In genomic region chr5:915946-916345, GRCh38 we compare ENCODE assay signal across 14 cellular contexts. TPM values are rescaled to one million over a fixed set of nuclear protein-coding genes. Genes with fewer than 3 reads are reported as not detected.
DNase-seq lines count a peak whose midpoint lies in the region; ATAC-seq and TF ChIP-seq lines count a peak whose summit lies in the region.
"Had no signal": no experiment of that assay in that cellular context is flagged by ENCODE, and none has a peak within 500 bp of the region (broad histone marks: within the 10 kb centered on the region; RNA-seq: fewer than 3 reads in every experiment).

No MANE protein-coding gene starts in this region.

- no peak overlapping the region for H2AK5ac ChIP-seq in trophoblast cell (ENCODE audit: low read length)

- no peak overlapping the region for H2BK12ac ChIP-seq in trophoblast cell (ENCODE audit: low read length)

- H3K4me1 ChIP-seq in BLaER1 (peaks cover 2% of the 10 kb centered on the region), trophoblast cell (ENCODE audit: control insufficient read depth in 1 of 2, insufficient read depth in 2 of 2, low read length in 2 of 2) (peaks cover 0 to 4% of the 10 kb centered on the region in 2 experiments), spleen (no peaks in the 10 kb centered on the region)

- H3K4me3 ChIP-seq in BLaER1 (no peak overlapping the region), trophoblast cell (ENCODE audit: low read depth, low read length) (no peak overlapping the region), spleen (no peak overlapping the region)
- H3K4me3 ChIP-seq: BLaER1 treated with 17β-estradiol and CSF1 and Interleukin-3, amounts not matched to agents 10 nM and 100 nM; GM23338 had no signal

- no peak for TF ChIP-seq CTCF in spleen (IDR thresholded peaks at IDR 0.05 in 8 of 11, conservative IDR thresholded peaks at IDR 0.05 in 3 of 11)

- no CpG with 5 or more reads among the region's 12 CpGs for WGBS in trophoblast cell (ENCODE audit: extremely low coverage, insufficient coverage, insufficient read length)
- 90 to 98% (median 95%) methylated on average over 5 to 12 of the region's 12 CpGs for WGBS in spleen, 5 donors

- no peak overlapping the region for H3K18ac ChIP-seq in trophoblast cell (ENCODE audit: low read length)

- no peak overlapping the region for H3K14ac ChIP-seq in trophoblast cell (ENCODE audit: low read length)

- H3K4me2 ChIP-seq in BLaER1 (no peak overlapping the region), trophoblast cell (ENCODE audit: low read length) (no peak overlapping the region)
- H3K4me2 ChIP-seq: BLaER1 treated with 17β-estradiol and CSF1 and Interleukin-3, amounts not matched to agents 10 nM and 100 nM; GM23338 had no signal

- intact Hi-C loops in spleen (cut with DNase I; ENCODE audit: low total_unique reads): no loop called here

- TF ChIP-seq POLR2A in spleen (IDR thresholded peaks at IDR 0.05): no peak

- H2BK5ac ChIP-seq in trophoblast cell (ENCODE audit: low read depth, low read length, poor library complexity): no peak overlapping the region

- no peak overlapping the region for H3K4ac ChIP-seq in trophoblast cell (ENCODE audit: low read depth, low read length)

- H3K79me2 ChIP-seq in trophoblast cell (ENCODE audit: control insufficient read depth, insufficient read depth, low read length, poor library complexity): no peaks in the 10 kb centered on the region

- H3K9me3 ChIP-seq in BLaER1 (no peaks in the 10 kb centered on the region), trophoblast cell (ENCODE audit: insufficient read depth, low read depth, low read length) (no peaks in the 10 kb centered on the region), spleen (no peaks in the 10 kb centered on the region)
- H3K9me3 ChIP-seq: BLaER1 treated with 17β-estradiol and CSF1 and Interleukin-3, amounts not matched to agents 10 nM and 100 nM had no signal

- no peak overlapping the region for H4K8ac ChIP-seq in trophoblast cell (ENCODE audit: low read depth, low read length)

- H3K9ac ChIP-seq in BLaER1: 0 out of 2 replicates have a peak overlapping the region, but pooled peaks have one; percentile 1
- peak overlapping the region; percentile 44 for H3K9ac ChIP-seq in trophoblast cell (ENCODE audit: low read length)
- H3K9ac ChIP-seq: BLaER1 treated with 17β-estradiol and CSF1 and Interleukin-3, amounts not matched to agents 10 nM and 100 nM had no signal

- peaks cover 6% of the 10 kb centered on the region; the same call in 1 of the 2 replicates for H4K20me1 ChIP-seq in BLaER1

- DNase-seq in left lobe of liver (ENCODE audit: low spot score): peak; percentile 24
- DNase-seq in trophoblast cell: no peak
- peak; percentile 45 for DNase-seq in spleen
- DNase-seq in NCI-H2196 treated with DMSO at 0.1 percent for 48 hours (lab: John Stamatoyannopoulos, UW; ENCODE audit: unreplicated experiment): no peak
- no peak for DNase-seq in DMS 273 treated with DMSO at 0.1 percent for 48 hours (lab: John Stamatoyannopoulos, UW)
- DNase-seq: 8988T; Calu3; CD8-positive, alpha-beta T cell; HCEC 1CT had no signal

- peaks cover 73% of the 10 kb centered on the region for H3K36me3 ChIP-seq in BLaER1
- H3K36me3 ChIP-seq in trophoblast cell (ENCODE audit: control insufficient read depth in 1 of 2, insufficient read depth in 2 of 2, low read length in 2 of 2): peaks cover 42% of the 10 kb centered on the region in 2 experiments
- peaks cover 0 to 25% (median 0%) of the 10 kb centered on the region in 6 donors for H3K36me3 ChIP-seq in spleen

- H3K27ac ChIP-seq in BLaER1 (no peak overlapping the region), trophoblast cell (ENCODE audit: low read depth, low read length) (no peak overlapping the region), spleen (no peak overlapping the region)
- H3K27ac ChIP-seq: BLaER1 treated with 17β-estradiol and CSF1 and Interleukin-3, amounts not matched to agents 10 nM and 100 nM had no signal

- no peaks in the 10 kb centered on the region for H3K79me1 ChIP-seq in trophoblast cell (ENCODE audit: low read length)

- H2AFZ ChIP-seq in trophoblast cell (ENCODE audit: insufficient read depth, low read length, poor library complexity): no peak overlapping the region
- H2AFZ ChIP-seq: GM23338 had no signal

- H4K12ac ChIP-seq in trophoblast cell (ENCODE audit: low read depth, low read length): no peak overlapping the region

- no peaks in the 10 kb centered on the region for H3K27me3 ChIP-seq in BLaER1
- no peaks in the 10 kb centered on the region for H3K27me3 ChIP-seq in trophoblast cell (ENCODE audit: insufficient read depth, low read length)
- H3K27me3 ChIP-seq in spleen (replicated peaks in 1 of 7): no peaks in the 10 kb centered on the region
- H3K27me3 ChIP-seq: BLaER1 treated with 17β-estradiol and CSF1 and Interleukin-3, amounts not matched to agents 10 nM and 100 nM had no signal

- ATAC-seq in left lobe of liver (no peak), GM21576 (IDR thresholded peaks at IDR 0.05; ENCODE audit: unreplicated experiment) (no peak), HG03565 (IDR thresholded peaks at IDR 0.05; ENCODE audit: unreplicated experiment) (no peak)
- ATAC-seq: CD8-positive, alpha-beta T cell; GM23338 had no signal

- no peak overlapping the region for H3K23ac ChIP-seq in trophoblast cell (ENCODE audit: low read length)

- no peak overlapping the region for H2BK120ac ChIP-seq in trophoblast cell (ENCODE audit: insufficient read depth, low read length, poor library complexity)

- H4K91ac ChIP-seq in trophoblast cell (ENCODE audit: low read depth, low read length): no peak overlapping the region

RNA-seq across cellular contexts. Expression of gene TRIP13, which starts 23.3 kb away (rescaled TPM):
- total RNA-seq in left lobe of liver (1.0 TPM), spleen (1 to 10 TPM; 1.0 to 5.4 (median 2.1) TPM)
- polyA plus RNA-seq in trophoblast cell (2013): 21.5 and 22.0 TPM in 2 replicates
- 1 to 10 TPM; 1.2 to 3.4 (median 2.6) TPM for polyA plus RNA-seq in spleen

RNA-seq across cellular contexts. Expression of gene BRD9, which starts 23.3 kb away (rescaled TPM):
- total RNA-seq in left lobe of liver (19.0 TPM), spleen (10 to 100 TPM; 32.2 to 82.9 (median 39.7) TPM)
- 22.7 and 23.8 TPM in 2 replicates for polyA plus RNA-seq in trophoblast cell (2013)
- polyA plus RNA-seq in spleen: 10 to 100 TPM; 26.5 to 54.5 (median 38.6) TPM

Comparison
In these comparisons a context has a peak if more than half of its experiments do, and no peak if none do; other contexts are left out.
1. DNase-seq: peak in left lobe of liver (single experiment) and spleen (single experiment); none in trophoblast cell (0 of 2), NCI-H2196 treated with DMSO at 0.1 percent for 48 hours (single experiment) and DMS 273 treated with DMSO at 0.1 percent for 48 hours (single experiment).